12 cellular contexts compared by ENCODE assay signal in genomic region chr22:44190381-44190976, GRCh38. TPM values are rescaled to one million over a fixed set of nuclear protein-coding genes. Genes with fewer than 3 reads are reported as not detected.
"Had no signal": no experiment of that assay in that cellular context is flagged by ENCODE, and none has a peak within 500 bp of the region (broad histone marks: within the 10 kb centered on the region; RNA-seq: fewer than 3 reads in every experiment).

No MANE protein-coding gene starts in this region.

- ATAC-seq: left lung had no signal

- FAIRE-seq: keratinocyte, small intestine had no signal

- H3K4me3 ChIP-seq: left lung, testis had no signal

- H3K4me1 ChIP-seq: testis had no signal

- H3K9me3 ChIP-seq: left lung, testis had no signal

- H3K27me3 ChIP-seq: testis had no signal

- H3K27ac ChIP-seq: testis had no signal

- DNase-seq: activated gamma-delta T cell; activated T-cell treated with anti-CD3 and anti-CD28 coated beads, Interleukin-2, amount 50 U/mL, for 4 hours; central memory CD4-positive, alpha-beta T cell; cortex of kidney; effector CD8-positive, alpha-beta T cell; foreskin fibroblast; hippocampal formation; left lung; occipital lobe; small intestine; testis had no signal

RNA-seq across cellular contexts. Expression of gene PARVG, which starts 9.8 kb away (rescaled TPM):
- polyA plus RNA-seq: keratinocyte had no signal
